Comparison of ENCODE assay signal across 19 cellular contexts in genomic region chr6:140175486-140175885, GRCh38.
DNase-seq lines count a peak whose midpoint lies in the region; ATAC-seq, FAIRE-seq and TF ChIP-seq lines count a peak whose summit lies in the region.
"Had no signal": no experiment of that assay in that cellular context is flagged by ENCODE, and none has a peak within 500 bp of the region (broad histone marks: within the 10 kb centered on the region; RNA-seq: fewer than 3 reads in every experiment).

No MANE protein-coding gene starts in this region.

- TF ChIP-seq CTCF in bronchial epithelial cell (IDR thresholded peaks at IDR 0.05; ENCODE audit: insufficient read depth, low read length, severe bottlenecking) = no peak
- TF ChIP-seq CTCF in foreskin fibroblast (IDR thresholded peaks at IDR 0.05; ENCODE audit: low read depth, low read length) = no peak
- no peak for TF ChIP-seq CTCF in vagina (IDR thresholded peaks at IDR 0.05)
- no peak for TF ChIP-seq CTCF in gastrocnemius medialis (IDR thresholded peaks at IDR 0.05 in 4 of 5, conservative IDR thresholded peaks at IDR 0.05 in 1 of 5)

- no peak overlapping the region for H3K27ac Mint-ChIP-seq in stimulated activated effector memory CD8-positive, alpha-beta T cell treated with anti-CD3 and anti-CD28 coated beads, Interleukin-12 subunit alpha, Interleukin-12 subunit beta, amount 100 ng/mL, for 72 hours
- H3K27ac Mint-ChIP-seq in activated CD4-positive, alpha-beta T cell treated with anti-CD3 and anti-CD28 coated beads for 36 hours = no peak overlapping the region
- H3K27ac Mint-ChIP-seq: B cell; CD4-positive, alpha-beta T cell; IgD-negative memory B cell had no signal

- POLR2A ChIA-PET in activated CD4-positive, alpha-beta T cell treated with anti-CD3 and anti-CD28 coated beads for 36 hours (lab: Charles Lee) = no interaction called here

- CTCF ChIA-PET in activated CD4-positive, alpha-beta T cell treated with anti-CD3 and anti-CD28 coated beads for 36 hours (lab: Charles Lee) = no interaction called here

- no peaks in the 10 kb centered on the region for H3K36me3 Mint-ChIP-seq in stimulated activated effector memory CD8-positive, alpha-beta T cell treated with anti-CD3 and anti-CD28 coated beads, Interleukin-12 subunit alpha, Interleukin-12 subunit beta, amount 100 ng/mL, for 72 hours
- H3K36me3 Mint-ChIP-seq in activated CD4-positive, alpha-beta T cell treated with anti-CD3 and anti-CD28 coated beads for 36 hours (ENCODE audit: low read depth) = no peaks in the 10 kb centered on the region

- H3K4me3 Mint-ChIP-seq in stimulated activated effector memory CD8-positive, alpha-beta T cell treated with anti-CD3 and anti-CD28 coated beads, Interleukin-12 subunit alpha, Interleukin-12 subunit beta, amount 100 ng/mL, for 72 hours = no peak overlapping the region
- no peak overlapping the region for H3K4me3 Mint-ChIP-seq in activated CD4-positive, alpha-beta T cell treated with anti-CD3 and anti-CD28 coated beads for 36 hours
- H3K4me3 Mint-ChIP-seq: B cell; CD4-positive, alpha-beta T cell; IgD-negative memory B cell had no signal

- H3K27ac ChIP-seq in vagina (no peak overlapping the region), gastrocnemius medialis (no peak overlapping the region)

- H3K36me3 ChIP-seq in bronchial epithelial cell (ENCODE audit: control insufficient read depth, insufficient read depth, low read length) = no peaks in the 10 kb centered on the region
- no peaks in the 10 kb centered on the region for H3K36me3 ChIP-seq in vagina
- H3K36me3 ChIP-seq in gastrocnemius medialis = no peaks in the 10 kb centered on the region
- H3K36me3 ChIP-seq: HAP-1 had no signal

- no peak for FAIRE-seq in bronchial epithelial cell (lab: Jason Lieb, UNC)
- FAIRE-seq: A204.1, G401.6, GM12892, H1 had no signal

- H3K9me3 Mint-ChIP-seq in stimulated activated effector memory CD8-positive, alpha-beta T cell treated with anti-CD3 and anti-CD28 coated beads, Interleukin-12 subunit alpha, Interleukin-12 subunit beta, amount 100 ng/mL, for 72 hours = no peaks in the 10 kb centered on the region
- H3K9me3 Mint-ChIP-seq in activated CD4-positive, alpha-beta T cell treated with anti-CD3 and anti-CD28 coated beads for 36 hours (ENCODE audit: low read depth) = peaks cover 2% of the 10 kb centered on the region

- H3K4me1 ChIP-seq in vagina (no peaks in the 10 kb centered on the region), gastrocnemius medialis (no peaks in the 10 kb centered on the region)
- H3K4me1 ChIP-seq: HAP-1 had no signal

- no peaks in the 10 kb centered on the region for H3K4me1 Mint-ChIP-seq in stimulated activated effector memory CD8-positive, alpha-beta T cell treated with anti-CD3 and anti-CD28 coated beads, Interleukin-12 subunit alpha, Interleukin-12 subunit beta, amount 100 ng/mL, for 72 hours
- H3K4me1 Mint-ChIP-seq in activated CD4-positive, alpha-beta T cell treated with anti-CD3 and anti-CD28 coated beads for 36 hours = no peaks in the 10 kb centered on the region
- H3K4me1 Mint-ChIP-seq: B cell, IgD-negative memory B cell had no signal

- in situ Hi-C loops in gastrocnemius medialis (cut with MboI; ENCODE audit: low sequenced_read_pairs in 4 of 4) = no loop called here

- TF ChIP-seq POLR2A in vagina (IDR thresholded peaks at IDR 0.05) = no peak
- TF ChIP-seq POLR2A in gastrocnemius medialis (IDR thresholded peaks at IDR 0.05) = no peak

- H3K27me3 Mint-ChIP-seq in activated CD4-positive, alpha-beta T cell treated with anti-CD3 and anti-CD28 coated beads for 36 hours = no peaks in the 10 kb centered on the region
- H3K27me3 Mint-ChIP-seq: B cell, IgD-negative memory B cell had no signal

- DNase-seq in HCEC 1CT = peak; percentile 14
- peak; percentile 7 for DNase-seq in bronchial epithelial cell (ENCODE audit: low read depth)
- peak; percentile 34 to 51 for DNase-seq in foreskin fibroblast
- DNase-seq in stimulated activated effector memory CD8-positive, alpha-beta T cell treated with anti-CD3 and anti-CD28 coated beads, Interleukin-12 subunit alpha, Interleukin-12 subunit beta, amount 100 ng/mL, for 72 hours (ENCODE audit: low spot score in 2 of 2) = no peak
- no peak for DNase-seq in activated CD4-positive, alpha-beta T cell treated with anti-CD3 and anti-CD28 coated beads for 36 hours
- DNase-seq in vagina (ENCODE audit: extremely low spot score in 2 of 2) = no peak
- no peak for DNase-seq in gastrocnemius medialis
- DNase-seq in activated effector memory CD4-positive, alpha-beta T cell treated with anti-CD3 and anti-CD28 coated beads, Interleukin-2, amount 50 U/mL, for 16 hours = no peak
- DNase-seq: C1 segment of cervical spinal cord; Calu3; CD4-positive, alpha-beta T cell; DMS 273 treated with DMSO at 0.1 percent for 48 hours had no signal

- intact Hi-C loops in activated CD4-positive, alpha-beta T cell treated with anti-CD3 and anti-CD28 coated beads for 36 hours (cut with DNase I, micrococcal nuclease) = no loop called here
- intact Hi-C loops in vagina (cut with DNase I) = no loop called here
- intact Hi-C loops in gastrocnemius medialis (cut with DNase I; ENCODE audit: low total_unique reads) = no loop called here

- H3K4me3 ChIP-seq in bronchial epithelial cell (ENCODE audit: low read depth, low read length) (no peak overlapping the region), foreskin fibroblast (ENCODE audit: low read depth in 1 of 2, low read length in 2 of 2) (no peak overlapping the region), vagina (no peak overlapping the region), gastrocnemius medialis (no peak overlapping the region)
- H3K4me3 ChIP-seq: HAP-1 had no signal

- peak; percentile 11 for ATAC-seq in stimulated activated effector memory CD8-positive, alpha-beta T cell treated with anti-CD3 and anti-CD28 coated beads, Interleukin-12 subunit alpha, Interleukin-12 subunit beta, amount 100 ng/mL, for 72 hours
- ATAC-seq in activated CD4-positive, alpha-beta T cell treated with anti-CD3 and anti-CD28 coated beads for 36 hours = no peak
- no peak for ATAC-seq in gastrocnemius medialis

- H3K9me3 ChIP-seq in vagina (no peaks in the 10 kb centered on the region), gastrocnemius medialis (no peaks in the 10 kb centered on the region)
- H3K9me3 ChIP-seq: HAP-1 had no signal

- H3K27me3 ChIP-seq in bronchial epithelial cell (ENCODE audit: control insufficient read depth, insufficient read depth, low read length) (no peaks in the 10 kb centered on the region), vagina (no peaks in the 10 kb centered on the region), gastrocnemius medialis (no peaks in the 10 kb centered on the region)

Comparison
In these comparisons a context has a peak if more than half of its experiments do, and no peak if none do; other contexts are left out.
1. DNase-seq: peak in HCEC 1CT (single experiment), bronchial epithelial cell (single experiment) and foreskin fibroblast (2 of 2); none in stimulated activated effector memory CD8-positive, alpha-beta T cell treated with anti-CD3 and anti-CD28 coated beads, Interleukin-12 subunit alpha, Interleukin-12 subunit beta, amount 100 ng/mL, for 72 hours (0 of 2), activated CD4-positive, alpha-beta T cell treated with anti-CD3 and anti-CD28 coated beads for 36 hours (single experiment), vagina (0 of 2), gastrocnemius medialis (0 of 2) and activated effector memory CD4-positive, alpha-beta T cell treated with anti-CD3 and anti-CD28 coated beads, Interleukin-2, amount 50 U/mL, for 16 hours (single experiment).